23 cellular contexts compared by ENCODE assay signal in genomic region chr16:22335668-22336246, GRCh38.
"Had no signal": no experiment of that assay in that cellular context is flagged by ENCODE, and none has a peak within 500 bp of the region (broad histone marks: within the 10 kb centered on the region; RNA-seq: fewer than 3 reads in every experiment).

No MANE protein-coding gene starts in this region.

- H3K27me3 ChIP-seq: breast epithelium, esophagus muscularis mucosa, gastroesophageal sphincter, heart left ventricle, suprapubic skin had no signal

- H3K4me1 Mint-ChIP-seq: immature natural killer cell, natural killer cell, WTC11 had no signal

- H3K27ac ChIP-seq: breast epithelium, esophagus muscularis mucosa, gastroesophageal sphincter, heart left ventricle, SK-N-MC, suprapubic skin had no signal

- ATAC-seq: activated CD4-positive, alpha-beta T cell treated with anti-CD3 and anti-CD28 coated beads for 36 hours; activated T-helper 17 cell treated with anti-CD3 and anti-CD28 coated beads, Interleukin-2, amount 50 U/mL, for 72 hours; gastroesophageal sphincter; natural killer cell; WTC11 had no signal

- H3K27me3 Mint-ChIP-seq: activated CD4-positive, alpha-beta memory T cell treated with anti-CD3 and anti-CD28 coated beads for 36 hours; activated CD4-positive, alpha-beta T cell treated with anti-CD3 and anti-CD28 coated beads for 36 hours; activated T-helper 17 cell treated with anti-CD3 and anti-CD28 coated beads, Interleukin-2, amount 50 U/mL, for 72 hours; type B pancreatic cell had no signal

- H3K9me3 ChIP-seq: suprapubic skin had no signal

- DNase-seq: activated CD4-positive, alpha-beta memory T cell treated with anti-CD3 and anti-CD28 coated beads for 36 hours; activated CD4-positive, alpha-beta T cell treated with anti-CD3 and anti-CD28 coated beads for 36 hours; activated naive CD4-positive, alpha-beta T cell treated with Interleukin-2 at 50 U/mL for 16 hours; activated T-cell treated with anti-CD3 and anti-CD28 coated beads, Interleukin-2, amount 50 U/mL, for 1 hour; cerebellar nuclear complex; effector CD4-positive, alpha-beta T cell; heart left ventricle; immature natural killer cell; mesendoderm; natural killer cell; retina; stimulated activated CD4-positive, alpha-beta T cell treated with anti-CD3 and anti-CD28 coated beads, Interleukin-12 subunit alpha, Interleukin-12 subunit beta, amount 100 ng/mL, for 4 hours; stimulated activated CD4-positive, alpha-beta T cell treated with anti-CD3 and anti-CD28 coated beads, Interleukin-1b, Interleukin-23, amount 100 ng/mL, for 48 hours; stimulated activated CD8-positive, alpha-beta memory T cell treated with anti-CD3 and anti-CD28 coated beads, Interleukin-4, amount 100 ng/mL, for 48 hours; stimulated activated naive CD4-positive, alpha-beta T cell treated with Interleukin-2 at 50 U/mL for 16 hours had no signal

- H3K36me3 ChIP-seq: breast epithelium had no signal

- H3K4me3 Mint-ChIP-seq: activated CD4-positive, alpha-beta memory T cell treated with anti-CD3 and anti-CD28 coated beads for 36 hours; activated CD4-positive, alpha-beta T cell treated with anti-CD3 and anti-CD28 coated beads for 36 hours; activated T-helper 17 cell treated with anti-CD3 and anti-CD28 coated beads, Interleukin-2, amount 50 U/mL, for 72 hours; immature natural killer cell; natural killer cell; type B pancreatic cell; WTC11 had no signal

- H3K4me3 ChIP-seq: breast epithelium, esophagus muscularis mucosa, gastroesophageal sphincter, heart left ventricle, SK-N-MC, suprapubic skin had no signal

- H3K4me1 ChIP-seq: breast epithelium, gastroesophageal sphincter, suprapubic skin had no signal

- H3K27ac Mint-ChIP-seq: activated CD4-positive, alpha-beta T cell treated with anti-CD3 and anti-CD28 coated beads for 36 hours; activated T-helper 17 cell treated with anti-CD3 and anti-CD28 coated beads, Interleukin-2, amount 50 U/mL, for 72 hours; natural killer cell; type B pancreatic cell; WTC11 had no signal
